In genomic region chr1:12618661-12619395, GRCh38 we compare ENCODE assay signal across 1 cellular context.
TF ChIP-seq lines count a peak whose summit lies in the region.

No MANE protein-coding gene starts in this region.

TF ChIP-seq in HepG2, 621 proteins besides CTCF, POLR2A, EP300 and RAD21 (continued from another document and continues in another):
- no peak for TF ChIP-seq KMT2B (CRISPR knock-in tag; IDR thresholded peaks at IDR 0.05)
- no peak for TF ChIP-seq ZNF367 (CRISPR knock-in tag; IDR thresholded peaks at IDR 0.05; ENCODE audit: borderline replicate concordance)
- TF ChIP-seq ZNF225 (CRISPR knock-in tag; IDR thresholded peaks at IDR 0.05) = no peak
- no peak for TF ChIP-seq EZH2 (conservative IDR thresholded peaks at IDR 0.05; ENCODE audit: low read depth, low read length)
- no peak; the same call in 1 of the 2 replicates for TF ChIP-seq NAIF1 (CRISPR knock-in tag; IDR thresholded peaks at IDR 0.05; ENCODE audit: borderline replicate concordance)
- peak; percentile 55 for TF ChIP-seq ASH2L (IDR thresholded peaks at IDR 0.05; ENCODE audit: insufficient read length, low read depth, low read length)
- no peak for TF ChIP-seq ZFP36L2 (CRISPR knock-in tag; IDR thresholded peaks at IDR 0.05)
- TF ChIP-seq SNAPC5 (CRISPR knock-in tag; IDR thresholded peaks at IDR 0.05; ENCODE audit: borderline replicate concordance) = no peak
- TF ChIP-seq NR1H2 (CRISPR knock-in tag; IDR thresholded peaks at IDR 0.05; ENCODE audit: borderline replicate concordance, low read depth) = no peak
- TF ChIP-seq ARID3A (IDR thresholded peaks at IDR 0.05; ENCODE audit: low read depth, low read length) = no peak
- TF ChIP-seq CBFB (CRISPR knock-in tag; IDR thresholded peaks at IDR 0.05) = peak; percentile 56; the same call in 1 of the 2 replicates
- no peak; the same call in 1 of the 2 replicates for TF ChIP-seq TIGD3 (CRISPR knock-in tag; IDR thresholded peaks at IDR 0.05; ENCODE audit: borderline replicate concordance)
- peak; percentile 24; the same call in 1 of the 2 replicates for TF ChIP-seq CEBPG (CRISPR knock-in tag; IDR thresholded peaks at IDR 0.05)
- TF ChIP-seq ZNF609 (CRISPR knock-in tag; IDR thresholded peaks at IDR 0.05; ENCODE audit: borderline replicate concordance) = peak; percentile 93
- no peak for TF ChIP-seq NFRKB (IDR thresholded peaks at IDR 0.05)
- no peak for TF ChIP-seq ZNF839 (CRISPR knock-in tag; IDR thresholded peaks at IDR 0.05; ENCODE audit: borderline replicate concordance)
- 0 out of 2 replicates have a peak, but pooled peaks have one; percentile 78 for TF ChIP-seq ZNF431 (CRISPR knock-in tag; IDR thresholded peaks at IDR 0.05; ENCODE audit: borderline replicate concordance, low read depth)
- TF ChIP-seq ZFP1 (CRISPR knock-in tag; IDR thresholded peaks at IDR 0.05) = peak; percentile 17; the same call in 1 of the 2 replicates
- TF ChIP-seq KDM1A (CRISPR knock-in tag; IDR thresholded peaks at IDR 0.05) = peak; percentile 74
- peak; percentile 79 for TF ChIP-seq RCOR2 (CRISPR knock-in tag; IDR thresholded peaks at IDR 0.05)
- peak; percentile 77 for TF ChIP-seq ZBTB43 (CRISPR knock-in tag; conservative IDR thresholded peaks at IDR 0.05)
- no peak for TF ChIP-seq ZNF576 (CRISPR knock-in tag; IDR thresholded peaks at IDR 0.05)
- TF ChIP-seq NFIB (CRISPR knock-in tag; IDR thresholded peaks at IDR 0.05; ENCODE audit: borderline replicate concordance) = no peak
- no peak for TF ChIP-seq SRF (IDR thresholded peaks at IDR 0.05; ENCODE audit: low read depth, low read length)
- TF ChIP-seq ZNF292 (CRISPR knock-in tag; IDR thresholded peaks at IDR 0.05; ENCODE audit: borderline replicate concordance, low read depth) = peak; percentile 93
- no peak for TF ChIP-seq ZNF33A (CRISPR knock-in tag; IDR thresholded peaks at IDR 0.05; ENCODE audit: borderline replicate concordance)
- TF ChIP-seq ZKSCAN8 (CRISPR knock-in tag; IDR thresholded peaks at IDR 0.05; ENCODE audit: borderline replicate concordance) = peak; percentile 42; the same call in 1 of the 2 replicates
- peak; percentile 95 for TF ChIP-seq PATZ1 (CRISPR knock-in tag; IDR thresholded peaks at IDR 0.05)
- TF ChIP-seq ATAD3A (CRISPR knock-in tag; IDR thresholded peaks at IDR 0.05) = no peak
- no peak for TF ChIP-seq ZNF704 (CRISPR knock-in tag; IDR thresholded peaks at IDR 0.05; ENCODE audit: borderline replicate concordance)
- no peak for TF ChIP-seq TBP (CRISPR knock-in tag; IDR thresholded peaks at IDR 0.05)
- TF ChIP-seq ZNF605 (CRISPR knock-in tag; IDR thresholded peaks at IDR 0.05) = no peak; the same call in 1 of the 2 replicates
- no peak for TF ChIP-seq ZNF326 (CRISPR knock-in tag; IDR thresholded peaks at IDR 0.05; ENCODE audit: borderline replicate concordance)
- no peak; the same call in 1 of the 2 replicates for TF ChIP-seq ZNF317 (CRISPR knock-in tag; IDR thresholded peaks at IDR 0.05)
- TF ChIP-seq ZNF331 (CRISPR knock-in tag; IDR thresholded peaks at IDR 0.05) = peak; percentile 72; the same call in 1 of the 2 replicates
- peak; percentile 70; the same call in 1 of the 2 replicates for TF ChIP-seq NFKBIZ (CRISPR knock-in tag; IDR thresholded peaks at IDR 0.05)
- TF ChIP-seq SP2 (CRISPR knock-in tag; IDR thresholded peaks at IDR 0.05) = no peak; the same call in 1 of the 2 replicates
- no peak; the same call in 1 of the 2 replicates for TF ChIP-seq PAF1 (CRISPR knock-in tag; IDR thresholded peaks at IDR 0.05)
- TF ChIP-seq ZNF512 (CRISPR knock-in tag; IDR thresholded peaks at IDR 0.05) = no peak
- peak; percentile 75; the same call in 1 of the 2 replicates for TF ChIP-seq ZNF878 (CRISPR knock-in tag; IDR thresholded peaks at IDR 0.05)
- no peak for TF ChIP-seq NCOA5 (CRISPR knock-in tag; IDR thresholded peaks at IDR 0.05)
- peak; percentile 36; the same call in 1 of the 2 replicates for TF ChIP-seq ZNF414 (CRISPR knock-in tag; IDR thresholded peaks at IDR 0.05)
- TF ChIP-seq MTA1 (CRISPR knock-in tag; IDR thresholded peaks at IDR 0.05; ENCODE audit: borderline replicate concordance) = peak; percentile 44; the same call in 1 of the 2 replicates
- no peak for TF ChIP-seq U2AF2 (IDR thresholded peaks at IDR 0.05; ENCODE audit: low read depth, low read length)
- no peak for TF ChIP-seq SALL2 (CRISPR knock-in tag; IDR thresholded peaks at IDR 0.05)
- TF ChIP-seq MBD4 (IDR thresholded peaks at IDR 0.05; ENCODE audit: borderline replicate concordance, low read length) = no peak; the same call in 1 of the 2 replicates
- TF ChIP-seq PHF21A (CRISPR knock-in tag; IDR thresholded peaks at IDR 0.05) = peak; percentile 90
- no peak for TF ChIP-seq SMAD1 (CRISPR knock-in tag; IDR thresholded peaks at IDR 0.05; ENCODE audit: borderline replicate concordance, low read depth)
- no peak for TF ChIP-seq SETDB1 (CRISPR knock-in tag; IDR thresholded peaks at IDR 0.05; ENCODE audit: borderline replicate concordance)
- TF ChIP-seq MAZ (IDR thresholded peaks at IDR 0.05; ENCODE audit: borderline replicate concordance, low read depth, low read length) = peak; percentile 65; the same call in 1 of the 2 replicates
- peak; percentile 79 for TF ChIP-seq MAZ (CRISPR knock-in tag; IDR thresholded peaks at IDR 0.05; ENCODE audit: low read depth)
- no peak; the same call in 1 of the 2 replicates for TF ChIP-seq ZNF674 (CRISPR knock-in tag; IDR thresholded peaks at IDR 0.05; ENCODE audit: low read depth)
- TF ChIP-seq ZNF33B (CRISPR knock-in tag; IDR thresholded peaks at IDR 0.05) = no peak; the same call in 1 of the 2 replicates
- no peak for TF ChIP-seq ARNT (IDR thresholded peaks at IDR 0.05)
- TF ChIP-seq ZNF121 (CRISPR knock-in tag; IDR thresholded peaks at IDR 0.05) = peak; percentile 97
- no peak; the same call in 1 of the 2 replicates for TF ChIP-seq ZNF589 (CRISPR knock-in tag; conservative IDR thresholded peaks at IDR 0.05)
